15 cellular contexts compared by ENCODE assay signal in genomic region chr20:3848565-3848964, GRCh38. TPM values are rescaled to one million over a fixed set of nuclear protein-coding genes. Genes with fewer than 3 reads are reported as not detected.
DNase-seq lines count a peak whose midpoint lies in the region; ATAC-seq and TF ChIP-seq lines count a peak whose summit lies in the region.
"Had no signal": no experiment of that assay in that cellular context is flagged by ENCODE, and none has a peak within 500 bp of the region (broad histone marks: within the 10 kb centered on the region; RNA-seq: fewer than 3 reads in every experiment).

No MANE protein-coding gene starts in this region.

- H3K9me3 ChIP-seq in skeletal muscle tissue (ENCODE audit: control insufficient read depth in 3 of 3, low read length in 3 of 3): no peaks in the 10 kb centered on the region
- H3K9me3 ChIP-seq: breast epithelium, heart left ventricle, ovary, vagina had no signal

- H3K27me3 ChIP-seq in skeletal muscle tissue (ENCODE audit: control insufficient read depth in 3 of 3, insufficient read depth in 3 of 3, low read length in 3 of 3): no peaks in the 10 kb centered on the region
- H3K27me3 ChIP-seq: breast epithelium, heart left ventricle, ovary, vagina had no signal

- no peak overlapping the region for H3K27ac Mint-ChIP-seq in activated T-cell treated with anti-CD3 and anti-CD28 coated beads, Interleukin-2, amount 50 U/mL, for 72 hours
- H3K27ac Mint-ChIP-seq in T-cell (peak overlapping the region; percentile 75 to 82), endothelial cell (ENCODE audit: unreplicated experiment) (peak overlapping the region; percentile 58)

- no peak overlapping the region for H3K27ac ChIP-seq in skeletal muscle tissue (ENCODE audit: low read depth, low read length)
- H3K27ac ChIP-seq: vagina had no signal

- peak overlapping the region; percentile 11 to 90 for H3K4me3 Mint-ChIP-seq in activated T-cell treated with anti-CD3 and anti-CD28 coated beads, Interleukin-2, amount 50 U/mL, for 72 hours
- H3K4me3 Mint-ChIP-seq in T-cell: peak overlapping the region; percentile 85 to 90 (median 86)
- H3K4me3 Mint-ChIP-seq in endothelial cell (ENCODE audit: unreplicated experiment): peak overlapping the region; percentile 88

- H3K9me3 Mint-ChIP-seq in activated T-cell treated with anti-CD3 and anti-CD28 coated beads, Interleukin-2, amount 50 U/mL, for 72 hours: no peaks in the 10 kb centered on the region
- H3K9me3 Mint-ChIP-seq in T-cell (no peaks in the 10 kb centered on the region), endothelial cell (ENCODE audit: unreplicated experiment) (no peaks in the 10 kb centered on the region)

- no peak overlapping the region for H3K4me3 ChIP-seq in skeletal muscle tissue (ENCODE audit: low read length in 3 of 3)
- H3K4me3 ChIP-seq: ovary, vagina had no signal

- CTCF ChIA-PET in T-cell (lab: Charles Lee): interaction anchor here in 1 of 2 donors (0.6 kb wide), 1 partner anchor 116 kb away, joined by 4 read pairs; no protein-coding TSS in a partner anchor

- DNase-seq in activated T-cell treated with anti-CD3 and anti-CD28 coated beads, Interleukin-2, amount 50 U/mL, for 72 hours: no peak
- no peak for DNase-seq in activated T-cell treated with anti-CD3 and anti-CD28 coated beads, Interleukin-2, amount 50 U/mL, for 48 hours
- DNase-seq in T-cell: no peak
- DNase-seq in endothelial cell (ENCODE audit: low spot score): no peak
- DNase-seq in stimulated activated CD4-positive, alpha-beta T cell treated with anti-CD3 and anti-CD28 coated beads, Interleukin-2, amount 100 ng/mL, for 24 hours: no peak
- no peak for DNase-seq in NOMO-1 (lab: John Stamatoyannopoulos, UW; ENCODE audit: unreplicated experiment in 2 of 2)
- DNase-seq: heart left ventricle, left cardiac atrium, NCI-H1105 treated with DMSO at 0.1 percent for 48 hours, ovary had no signal

- H3K27me3 Mint-ChIP-seq in activated T-cell treated with anti-CD3 and anti-CD28 coated beads, Interleukin-2, amount 50 U/mL, for 72 hours (ENCODE audit: low read depth): no peaks in the 10 kb centered on the region
- H3K27me3 Mint-ChIP-seq in T-cell (no peaks in the 10 kb centered on the region), endothelial cell (ENCODE audit: unreplicated experiment) (peaks cover 8% of the 10 kb centered on the region)

- peaks cover 0 to 2% (median 2%) of the 10 kb centered on the region in 3 donors for H3K36me3 ChIP-seq in skeletal muscle tissue (ENCODE audit: control insufficient read depth in 3 of 3, insufficient read depth in 3 of 3, low read length in 3 of 3)
- H3K36me3 ChIP-seq: breast epithelium, ovary, vagina had no signal

- no peak for TF ChIP-seq CTCF in endothelial cell (IDR thresholded peaks at IDR 0.05; ENCODE audit: unreplicated experiment)

- peaks cover 11 to 27% (median 22%) of the 10 kb centered on the region in 3 donors for H3K4me1 ChIP-seq in skeletal muscle tissue (ENCODE audit: control insufficient read depth in 3 of 3, insufficient read depth in 3 of 3, low read length in 3 of 3)

- H3K4me1 Mint-ChIP-seq in activated T-cell treated with anti-CD3 and anti-CD28 coated beads, Interleukin-2, amount 50 U/mL, for 72 hours (ENCODE audit: low read depth): peaks cover 39% of the 10 kb centered on the region
- H3K4me1 Mint-ChIP-seq in T-cell (peaks cover 27 to 34% (median 27%) of the 10 kb centered on the region in 3 donors), endothelial cell (ENCODE audit: unreplicated experiment) (peaks cover 27% of the 10 kb centered on the region)

- peaks cover 0 to 1% of the 10 kb centered on the region in 2 donors for H3K36me3 Mint-ChIP-seq in activated T-cell treated with anti-CD3 and anti-CD28 coated beads, Interleukin-2, amount 50 U/mL, for 72 hours (ENCODE audit: insufficient read depth in 2 of 2)
- H3K36me3 Mint-ChIP-seq in T-cell (no peaks in the 10 kb centered on the region), endothelial cell (ENCODE audit: low read depth, unreplicated experiment) (peaks cover 11% of the 10 kb centered on the region)

- POLR2A ChIA-PET in T-cell (lab: Charles Lee): interaction anchor here (0.6 kb wide), 2 partner anchors 82 to 1290 kb away, joined by 3 read pairs; no protein-coding TSS in a partner anchor

- ATAC-seq in activated T-cell treated with anti-CD3 and anti-CD28 coated beads, Interleukin-2, amount 50 U/mL, for 72 hours (replicated peaks in 1 of 2): no peak
- ATAC-seq in T-cell (replicated peaks in 1 of 4) (no peak), GM18909 (IDR thresholded peaks at IDR 0.05; ENCODE audit: poor library complexity, unreplicated experiment) (no peak)
- ATAC-seq: heart left ventricle, left cardiac atrium, Panc1 had no signal

- H3K9ac ChIP-seq in skeletal muscle tissue (ENCODE audit: low read depth in 1 of 3, low read length in 3 of 3): peak overlapping the region in 2 of 3 donors; percentile 11 to 47

RNA-seq across cellular contexts. Expression of gene MAVS, which starts 1.9 kb away (rescaled TPM):
- 10 to 100 TPM; 27.9 to 29.8 TPM for total RNA-seq in activated T-cell treated with anti-CD3 and anti-CD28 coated beads, Interleukin-2, amount 50 U/mL, for 72 hours
- 10 to 100 TPM; 25.7 to 46.9 (median 43.3) TPM for total RNA-seq in T-cell
- 111 TPM for total RNA-seq in endothelial cell (ENCODE audit: unreplicated experiment)
- total RNA-seq in skeletal muscle tissue: 14.6 TPM

RNA-seq across cellular contexts. Expression of gene AP5S1, which starts 28.2 kb away (rescaled TPM):
- total RNA-seq in activated T-cell treated with anti-CD3 and anti-CD28 coated beads, Interleukin-2, amount 50 U/mL, for 72 hours: 10 to 100 TPM; 10.3 to 13.7 TPM
- 10 to 100 TPM; 11.5 to 17.3 (median 14.4) TPM for total RNA-seq in T-cell
- 9.9 TPM for total RNA-seq in endothelial cell (ENCODE audit: unreplicated experiment)
- 8.9 TPM for total RNA-seq in skeletal muscle tissue

RNA-seq across cellular contexts. Expression of gene PANK2, which starts 40.6 kb away (rescaled TPM):
- 10 to 100 TPM; 60.6 to 67.4 TPM for total RNA-seq in activated T-cell treated with anti-CD3 and anti-CD28 coated beads, Interleukin-2, amount 50 U/mL, for 72 hours
- total RNA-seq in T-cell (10 to 100 TPM; 45.0 to 67.0 (median 63.6) TPM), endothelial cell (ENCODE audit: unreplicated experiment) (53.7 TPM), skeletal muscle tissue (39.7 TPM)

RNA-seq across cellular contexts. Expression of gene CDC25B, which starts 52.5 kb away (rescaled TPM):
- 100 to 1,000 TPM; 121 to 128 TPM for total RNA-seq in activated T-cell treated with anti-CD3 and anti-CD28 coated beads, Interleukin-2, amount 50 U/mL, for 72 hours
- total RNA-seq in T-cell (100 to 1,000 TPM; 216 to 409 (median 401) TPM), endothelial cell (ENCODE audit: unreplicated experiment) (10.4 TPM), skeletal muscle tissue (28.7 TPM)
